Comparison of ENCODE assay signal across 2 cellular contexts in the genomic region with DNA sequence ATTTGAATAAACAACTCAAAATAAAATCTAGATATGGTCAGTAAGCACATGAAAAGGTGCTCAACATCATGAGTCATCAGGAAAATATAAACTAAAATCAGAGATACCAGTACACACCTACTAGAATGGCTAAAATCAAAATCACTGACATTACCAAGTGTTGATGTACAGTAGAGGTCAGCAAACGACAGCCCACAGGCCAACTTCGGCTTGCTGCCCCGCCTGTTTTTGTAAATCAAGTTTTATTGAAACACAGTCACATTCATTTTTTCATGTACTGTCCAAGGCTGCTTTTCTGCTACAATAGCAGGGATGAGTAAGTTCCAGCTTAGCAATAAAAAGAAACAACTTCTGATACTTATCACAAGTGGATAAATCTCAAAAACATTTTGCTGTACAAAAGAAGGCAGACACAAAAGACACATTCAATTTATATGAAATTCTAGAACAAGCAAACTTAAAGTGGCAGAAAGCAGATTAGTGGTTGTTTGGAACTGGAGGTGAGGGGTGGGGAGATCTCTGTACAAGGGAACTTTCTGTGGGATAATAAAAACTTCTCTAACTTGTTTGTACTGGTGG.
TF ChIP-seq lines count a peak whose summit lies in the region.

No MANE protein-coding gene starts in this region.

TF ChIP-seq in GM12878, 131 proteins besides CTCF, POLR2A, EP300 and RAD21:
- TF ChIP-seq SREBF1 (IDR thresholded peaks at IDR 0.05; ENCODE audit: low read length) (no peak), EZH2 (IDR thresholded peaks at IDR 0.05; ENCODE audit: borderline replicate concordance, control insufficient read depth, low read depth, low read length) (no peak), PAX8 (IDR thresholded peaks at IDR 0.05) (no peak), STAT3 (IDR thresholded peaks at IDR 0.05; ENCODE audit: low read depth, low read length) (no peak)
- TF ChIP-seq, protein P1, sequence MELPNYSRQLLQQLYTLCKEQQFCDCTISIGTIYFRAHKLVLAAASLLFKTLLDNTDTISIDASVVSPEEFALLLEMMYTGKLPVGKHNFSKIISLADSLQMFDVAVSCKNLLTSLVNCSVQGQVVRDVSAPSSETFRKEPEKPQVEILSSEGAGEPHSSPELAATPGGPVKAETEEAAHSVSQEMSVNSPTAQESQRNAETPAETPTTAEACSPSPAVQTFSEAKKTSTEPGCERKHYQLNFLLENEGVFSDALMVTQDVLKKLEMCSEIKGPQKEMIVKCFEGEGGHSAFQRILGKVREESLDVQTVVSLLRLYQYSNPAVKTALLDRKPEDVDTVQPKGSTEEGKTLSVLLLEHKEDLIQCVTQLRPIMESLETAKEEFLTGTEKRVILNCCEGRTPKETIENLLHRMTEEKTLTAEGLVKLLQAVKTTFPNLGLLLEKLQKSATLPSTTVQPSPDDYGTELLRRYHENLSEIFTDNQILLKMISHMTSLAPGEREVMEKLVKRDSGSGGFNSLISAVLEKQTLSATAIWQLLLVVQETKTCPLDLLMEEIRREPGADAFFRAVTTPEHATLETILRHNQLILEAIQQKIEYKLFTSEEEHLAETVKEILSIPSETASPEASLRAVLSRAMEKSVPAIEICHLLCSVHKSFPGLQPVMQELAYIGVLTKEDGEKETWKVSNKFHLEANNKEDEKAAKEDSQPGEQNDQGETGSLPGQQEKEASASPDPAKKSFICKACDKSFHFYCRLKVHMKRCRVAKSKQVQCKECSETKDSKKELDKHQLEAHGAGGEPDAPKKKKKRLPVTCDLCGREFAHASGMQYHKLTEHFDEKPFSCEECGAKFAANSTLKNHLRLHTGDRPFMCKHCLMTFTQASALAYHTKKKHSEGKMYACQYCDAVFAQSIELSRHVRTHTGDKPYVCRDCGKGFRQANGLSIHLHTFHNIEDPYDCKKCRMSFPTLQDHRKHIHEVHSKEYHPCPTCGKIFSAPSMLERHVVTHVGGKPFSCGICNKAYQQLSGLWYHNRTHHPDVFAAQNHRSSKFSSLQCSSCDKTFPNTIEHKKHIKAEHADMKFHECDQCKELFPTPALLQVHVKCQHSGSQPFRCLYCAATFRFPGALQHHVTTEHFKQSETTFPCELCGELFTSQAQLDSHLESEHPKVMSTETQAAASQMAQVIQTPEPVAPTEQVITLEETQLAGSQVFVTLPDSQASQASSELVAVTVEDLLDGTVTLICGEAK (IDR thresholded peaks at IDR 0.05; ENCODE audit: borderline replicate concordance), result peak; percentile 59

TF ChIP-seq in HEK293T, 16 proteins besides CTCF, POLR2A, EP300 and RAD21:
- TF ChIP-seq BHLHE40 (IDR thresholded peaks at IDR 0.05; ENCODE audit: borderline replicate concordance), result no peak
- TF ChIP-seq NFRKB (IDR thresholded peaks at IDR 0.05), result no peak
- TF ChIP-seq SUZ12 (IDR thresholded peaks at IDR 0.05), result no peak
- TF ChIP-seq FOXK2 (IDR thresholded peaks at IDR 0.05), result no peak
- no peak for TF ChIP-seq FOXA1 (IDR thresholded peaks at IDR 0.05)
- TF ChIP-seq LEF1 (IDR thresholded peaks at IDR 0.05; ENCODE audit: borderline replicate concordance), result no peak
- no peak for TF ChIP-seq ARNT (IDR thresholded peaks at IDR 0.05)
